13 cellular contexts compared by ENCODE assay signal in the genomic region with DNA sequence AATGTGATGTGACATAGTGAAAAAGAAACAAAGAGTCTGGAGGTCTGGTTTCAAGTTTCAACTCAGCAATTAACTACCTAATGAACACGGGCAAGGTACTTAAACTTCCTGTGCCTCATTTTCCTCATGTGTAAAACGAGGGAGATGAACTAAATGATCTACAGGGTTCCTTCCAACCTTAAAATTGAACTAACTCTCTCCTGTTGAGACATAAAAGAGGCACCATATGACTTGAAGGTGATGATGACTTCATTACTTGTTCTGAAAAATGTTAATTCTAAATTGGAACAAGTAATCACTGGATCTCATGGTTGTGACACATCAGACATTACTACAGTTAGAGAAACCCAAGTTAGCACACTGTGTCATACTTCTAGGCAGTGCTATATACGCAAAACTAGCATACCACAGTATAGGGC. TPM values are rescaled to one million over a fixed set of nuclear protein-coding genes. Genes with fewer than 3 reads are reported as not detected.
DNase-seq lines count a peak whose midpoint lies in the region; ATAC-seq and TF ChIP-seq lines count a peak whose summit lies in the region.
"Had no signal": no experiment of that assay in that cellular context is flagged by ENCODE, and none has a peak within 500 bp of the region (broad histone marks: within the 10 kb centered on the region; RNA-seq: fewer than 3 reads in every experiment).

No MANE protein-coding gene starts in this region.

- no peak overlapping the region for H3K56ac ChIP-seq in mesendoderm (ENCODE audit: low read length)

- H2BK15ac ChIP-seq in mesendoderm (replicated peaks; ENCODE audit: low read depth), result no peak overlapping the region

- peaks cover 23% of the 10 kb centered on the region in 2 donors for H3K4me1 Mint-ChIP-seq in natural killer cell treated with Interleukin-12 subunit alpha and Interleukin-12 subunit beta and Interleukin-15 and Interleukin-18, amount 100 ng/mL, for 72 hours (ENCODE audit: low read depth in 2 of 2)
- peaks cover 8 to 11% of the 10 kb centered on the region in 2 donors for H3K4me1 Mint-ChIP-seq in natural killer cell
- peaks cover 35% of the 10 kb centered on the region for H3K4me1 Mint-ChIP-seq in stimulated activated naive CD8-positive, alpha-beta T cell treated with anti-CD3 and anti-CD28 coated beads, Interleukin-15, amount 100 ng/mL, for 72 hours

- no peak overlapping the region for H3K4me3 ChIP-seq in Karpas-422 (ENCODE audit: low read length)
- H3K4me3 ChIP-seq in A673 (ENCODE audit: low read depth, low read length, poor library complexity, severe bottlenecking), result no peak overlapping the region
- no peak overlapping the region for H3K4me3 ChIP-seq in mesendoderm (ENCODE audit: low read length)
- H3K4me3 ChIP-seq: dorsolateral prefrontal cortex, uterus had no signal

- TF ChIP-seq CTCF in natural killer cell (IDR thresholded peaks at IDR 0.05) (no peak), A673 (conservative IDR thresholded peaks at IDR 0.05; ENCODE audit: low read depth, low read length) (no peak)

- BruUV-seq in A673 (replicated peaks; lab: Mats Ljungman, UMichigan), result no TSS peak

- peak overlapping the region; percentile 32; the same call in 1 of the 2 replicates for H2AFZ ChIP-seq in Karpas-422 (ENCODE audit: low read length)

- H2AK5ac ChIP-seq in mesendoderm (ENCODE audit: low read length), result no peak overlapping the region

- no peak overlapping the region for H4K8ac ChIP-seq in mesendoderm (ENCODE audit: low read depth, low read length)

- H3K36me3 ChIP-seq in Karpas-422 (ENCODE audit: insufficient read depth, low read length), result peaks cover 3% of the 10 kb centered on the region; the same call in 1 of the 2 replicates
- H3K36me3 ChIP-seq in A673 (ENCODE audit: insufficient read depth, low read length, poor library complexity, severe bottlenecking), result no peaks in the 10 kb centered on the region
- H3K36me3 ChIP-seq in mesendoderm (ENCODE audit: control insufficient read depth, insufficient read depth, low read length), result no peaks in the 10 kb centered on the region
- H3K36me3 ChIP-seq: uterus had no signal

- no peak overlapping the region for H3K4me2 ChIP-seq in Karpas-422 (ENCODE audit: low read depth, low read length, poor library complexity, severe bottlenecking)
- no peak overlapping the region for H3K4me2 ChIP-seq in mesendoderm (ENCODE audit: low read length)

- no peak overlapping the region for H4K5ac ChIP-seq in mesendoderm (ENCODE audit: low read length)

- H3K79me1 ChIP-seq in mesendoderm (ENCODE audit: low read length), result no peaks in the 10 kb centered on the region

- H3K4me3 Mint-ChIP-seq in natural killer cell treated with Interleukin-12 subunit alpha and Interleukin-12 subunit beta and Interleukin-15 and Interleukin-18, amount 100 ng/mL, for 72 hours, result peak overlapping the region; percentile 7
- no peak overlapping the region for H3K4me3 Mint-ChIP-seq in natural killer cell
- peak overlapping the region in 1 of 2 donors; percentile 58 for H3K4me3 Mint-ChIP-seq in stimulated activated naive CD8-positive, alpha-beta T cell treated with anti-CD3 and anti-CD28 coated beads, Interleukin-15, amount 100 ng/mL, for 72 hours

- peak; percentile 77 to 85 for ATAC-seq in natural killer cell treated with Interleukin-12 subunit alpha and Interleukin-12 subunit beta and Interleukin-15 and Interleukin-18, amount 100 ng/mL, for 72 hours
- ATAC-seq in natural killer cell (no peak), HG02840 (IDR thresholded peaks at IDR 0.05; ENCODE audit: low FRiP score, unreplicated experiment) (peak; percentile 37)
- ATAC-seq in stimulated activated naive CD8-positive, alpha-beta T cell treated with anti-CD3 and anti-CD28 coated beads, Interleukin-15, amount 100 ng/mL, for 72 hours, result peak; percentile 95

- CTCF ChIA-PET in A673 (lab: Charles Lee), result no interaction called here

- H3K23ac ChIP-seq in mesendoderm (ENCODE audit: low read length), result no peak overlapping the region

- H3K27ac ChIP-seq in Karpas-422 (ENCODE audit: low read length) (no peak overlapping the region), A673 (ENCODE audit: low read depth, low read length, poor library complexity, severe bottlenecking) (no peak overlapping the region), mesendoderm (ENCODE audit: low read depth, low read length) (no peak overlapping the region)
- H3K27ac ChIP-seq: dorsolateral prefrontal cortex, uterus, VCaP had no signal

- no peaks in the 10 kb centered on the region for H3K27me3 Mint-ChIP-seq in natural killer cell treated with Interleukin-12 subunit alpha and Interleukin-12 subunit beta and Interleukin-15 and Interleukin-18, amount 100 ng/mL, for 72 hours
- H3K27me3 Mint-ChIP-seq in natural killer cell (ENCODE audit: low read depth in 2 of 2), result no peaks in the 10 kb centered on the region
- H3K27me3 Mint-ChIP-seq in stimulated activated naive CD8-positive, alpha-beta T cell treated with anti-CD3 and anti-CD28 coated beads, Interleukin-15, amount 100 ng/mL, for 72 hours, result no peaks in the 10 kb centered on the region

- no peaks in the 10 kb centered on the region for H3K27me3 ChIP-seq in Karpas-422 (ENCODE audit: low read length)
- H3K27me3 ChIP-seq in A673 (replicated peaks; ENCODE audit: insufficient read depth, low read depth, low read length, poor library complexity), result no peaks in the 10 kb centered on the region
- H3K27me3 ChIP-seq in mesendoderm (ENCODE audit: insufficient read depth, low read length, poor library complexity), result no peaks in the 10 kb centered on the region
- H3K27me3 ChIP-seq: dorsolateral prefrontal cortex, uterus had no signal

- H3K9me3 ChIP-seq in Karpas-422 (ENCODE audit: low read length) (peaks cover 6% of the 10 kb centered on the region), A673 (ENCODE audit: low read depth, low read length, poor library complexity, severe bottlenecking) (no peaks in the 10 kb centered on the region)
- H3K9me3 ChIP-seq: uterus had no signal

- peaks cover 8% of the 10 kb centered on the region; the same call in 1 of the 2 replicates for H3K4me1 ChIP-seq in Karpas-422 (ENCODE audit: low read length)
- H3K4me1 ChIP-seq in A673 (ENCODE audit: insufficient read depth, low read length, poor library complexity, severe bottlenecking), result peaks cover 5% of the 10 kb centered on the region
- no peaks in the 10 kb centered on the region for H3K4me1 ChIP-seq in mesendoderm (ENCODE audit: control insufficient read depth, low read depth, low read length)
- H3K4me1 ChIP-seq: uterus had no signal

- H2BK120ac ChIP-seq in mesendoderm (ENCODE audit: low read depth, low read length), result no peak overlapping the region

- H3K9me3 Mint-ChIP-seq in natural killer cell treated with Interleukin-12 subunit alpha and Interleukin-12 subunit beta and Interleukin-15 and Interleukin-18, amount 100 ng/mL, for 72 hours, result peaks cover 7% of the 10 kb centered on the region
- H3K9me3 Mint-ChIP-seq in natural killer cell, result peaks cover 0 to 4% of the 10 kb centered on the region in 2 donors
- H3K9me3 Mint-ChIP-seq in stimulated activated naive CD8-positive, alpha-beta T cell treated with anti-CD3 and anti-CD28 coated beads, Interleukin-15, amount 100 ng/mL, for 72 hours, result peaks cover 5 to 6% of the 10 kb centered on the region in 2 donors

- H3K79me2 ChIP-seq in Karpas-422 (ENCODE audit: low read length) (no peaks in the 10 kb centered on the region), mesendoderm (ENCODE audit: control insufficient read depth, insufficient read depth, low read length) (no peaks in the 10 kb centered on the region)

- peaks cover 7% of the 10 kb centered on the region for H3K36me3 Mint-ChIP-seq in natural killer cell treated with Interleukin-12 subunit alpha and Interleukin-12 subunit beta and Interleukin-15 and Interleukin-18, amount 100 ng/mL, for 72 hours
- peaks cover 7% of the 10 kb centered on the region for H3K36me3 Mint-ChIP-seq in natural killer cell

- H3K9ac ChIP-seq in Karpas-422 (ENCODE audit: low read length), result no peak overlapping the region
- no peak overlapping the region for H3K9ac ChIP-seq in mesendoderm (ENCODE audit: low read length)

- H3K18ac ChIP-seq in mesendoderm (ENCODE audit: low read length), result no peak overlapping the region

- POLR2A ChIA-PET in A673 (lab: Charles Lee; ENCODE audit: low non-redundant PET), result no interaction called here

- DNase-seq in natural killer cell treated with Interleukin-12 subunit alpha and Interleukin-12 subunit beta and Interleukin-15 and Interleukin-18, amount 100 ng/mL, for 72 hours (ENCODE audit: low spot score), result no peak
- DNase-seq in natural killer cell, result no peak
- DNase-seq in Karpas-422, result no peak
- no peak for DNase-seq in stimulated activated naive CD8-positive, alpha-beta T cell treated with anti-CD3 and anti-CD28 coated beads, Interleukin-15, amount 100 ng/mL, for 72 hours
- DNase-seq in A673 (ENCODE audit: low spot score), result no peak
- DNase-seq in mesendoderm, result no peak
- no peak for DNase-seq in NK-92 treated with Interleukin-12 subunit alpha and Interleukin-12 subunit beta, amount 100 ng/mL, for 24 hours (lab: John Stamatoyannopoulos, UW)
- DNase-seq: dorsolateral prefrontal cortex, mammary epithelial cell, NCI-H2171 treated with DMSO at 0.1 percent for 48 hours, uterus had no signal

- no peak overlapping the region for H3K4ac ChIP-seq in mesendoderm (ENCODE audit: low read depth, low read length)

- H4K20me1 ChIP-seq in Karpas-422 (ENCODE audit: insufficient read depth, low read depth, low read length), result no peaks in the 10 kb centered on the region

- no peak overlapping the region for H2BK5ac ChIP-seq in mesendoderm (ENCODE audit: low read length)

- intact Hi-C loops in natural killer cell (cut with micrococcal nuclease), result no loop called here
- intact Hi-C loops in A673 (cut with micrococcal nuclease; ENCODE audit: unreplicated experiment), result no loop called here

- peak overlapping the region; percentile 59 to 88 for H3K27ac Mint-ChIP-seq in natural killer cell treated with Interleukin-12 subunit alpha and Interleukin-12 subunit beta and Interleukin-15 and Interleukin-18, amount 100 ng/mL, for 72 hours
- no peak overlapping the region for H3K27ac Mint-ChIP-seq in natural killer cell
- peak overlapping the region; percentile 13 to 50 for H3K27ac Mint-ChIP-seq in stimulated activated naive CD8-positive, alpha-beta T cell treated with anti-CD3 and anti-CD28 coated beads, Interleukin-15, amount 100 ng/mL, for 72 hours

- WGBS in mesendoderm (ENCODE audit: extremely low coverage, insufficient coverage, low lambda C conversion rate), result no CpG with 5 or more reads among the region's 3 CpGs

- no peaks in the 10 kb centered on the region for H3K9me2 ChIP-seq in Karpas-422 (replicated peaks; ENCODE audit: insufficient read depth, low read length)

RNA-seq across cellular contexts. Expression of gene REL, which starts 8.9 kb away (rescaled TPM):
- 10 to 100 TPM; 26.7 to 77.0 TPM for total RNA-seq in natural killer cell treated with Interleukin-12 subunit alpha and Interleukin-12 subunit beta and Interleukin-15 and Interleukin-18, amount 100 ng/mL, for 72 hours
- total RNA-seq in natural killer cell, result 100 to 1,000 TPM; 128 to 197 (median 178) TPM
- 34.6 and 57.0 TPM in 2 replicates for total RNA-seq in Karpas-422 (2014; rRNA removed; shearing (Covaris generic); ENCODE audit: low replicate concordance)
- 11.5 and 13.3 TPM in 2 replicates for total RNA-seq in A673 (2021)
- polyA plus RNA-seq in mesendoderm (2013, experiment 1 of 2), result 3.1 TPM
- polyA plus RNA-seq in mesendoderm (2013, experiment 2 of 2), result 2.7 TPM

Comparison
In these comparisons a context has a peak if more than half of its experiments do, and no peak if none do; other contexts are left out.
1. ATAC-seq: peak in natural killer cell treated with Interleukin-12 subunit alpha and Interleukin-12 subunit beta and Interleukin-15 and Interleukin-18, amount 100 ng/mL, for 72 hours (2 of 2), HG02840 (single experiment) and stimulated activated naive CD8-positive, alpha-beta T cell treated with anti-CD3 and anti-CD28 coated beads, Interleukin-15, amount 100 ng/mL, for 72 hours (single experiment); none in natural killer cell (0 of 3).
2. H3K27ac Mint-ChIP-seq: peak in natural killer cell treated with Interleukin-12 subunit alpha and Interleukin-12 subunit beta and Interleukin-15 and Interleukin-18, amount 100 ng/mL, for 72 hours (2 of 2) and stimulated activated naive CD8-positive, alpha-beta T cell treated with anti-CD3 and anti-CD28 coated beads, Interleukin-15, amount 100 ng/mL, for 72 hours (2 of 2); none in natural killer cell (0 of 2).